Comparison of ENCODE assay signal across 2 cellular contexts in genomic region chr5:69531010-69531785, GRCh38.
TF ChIP-seq lines count a peak whose summit lies in the region.

No MANE protein-coding gene starts in this region.

TF ChIP-seq in HEK293, 187 proteins besides CTCF, POLR2A, EP300 and RAD21 (continued from another document):
- TF ChIP-seq PRDM10 (tag by site-specific recombination; IDR thresholded peaks at IDR 0.05), result peak; percentile 71
TF ChIP-seq in HEK293: peak in this region for 1.

TF ChIP-seq in WTC11, 78 proteins besides CTCF, POLR2A, EP300 and RAD21 (continued from another document):
- TF ChIP-seq USF2 (CRISPR knock-in tag; IDR thresholded peaks at IDR 0.05), result no peak
- TF ChIP-seq RELA (CRISPR knock-in tag; IDR thresholded peaks at IDR 0.05; ENCODE audit: borderline replicate concordance), result no peak
- TF ChIP-seq ZBTB43 (CRISPR knock-in tag; IDR thresholded peaks at IDR 0.05), result no peak
- TF ChIP-seq ESRRA (CRISPR knock-in tag; IDR thresholded peaks at IDR 0.05; ENCODE audit: borderline replicate concordance), result no peak
- no peak for TF ChIP-seq NR2C2 (CRISPR knock-in tag; IDR thresholded peaks at IDR 0.05)
- TF ChIP-seq AR (CRISPR knock-in tag; IDR thresholded peaks at IDR 0.05), result no peak
